Comparison of ENCODE assay signal across 1 cellular context in the genomic region with DNA sequence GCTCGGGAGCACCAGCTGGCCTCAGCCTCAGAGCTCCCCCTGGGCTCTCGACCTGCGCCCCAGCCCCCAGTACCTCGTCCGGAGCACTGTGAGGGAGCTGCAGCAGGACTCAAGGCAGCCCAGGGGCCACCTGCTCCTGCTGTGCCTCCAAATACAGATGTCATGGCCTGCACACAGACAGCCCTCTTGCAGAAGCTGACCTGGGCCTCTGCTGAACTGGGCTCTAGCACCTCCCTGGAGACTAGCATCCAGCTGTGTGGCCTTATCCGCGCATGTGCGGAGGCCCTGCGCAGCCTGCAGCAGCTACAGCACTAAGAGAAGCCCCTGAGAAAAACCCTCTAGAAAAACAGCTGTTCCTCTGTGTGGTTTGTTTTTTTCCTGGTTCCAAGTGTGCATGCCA.
TF ChIP-seq lines count a peak whose summit lies in the region.

No MANE protein-coding gene starts in this region.

TF ChIP-seq in GM23338, 12 proteins besides CTCF, POLR2A, EP300 and RAD21 (continued from another document):
- TF ChIP-seq, protein P1, sequence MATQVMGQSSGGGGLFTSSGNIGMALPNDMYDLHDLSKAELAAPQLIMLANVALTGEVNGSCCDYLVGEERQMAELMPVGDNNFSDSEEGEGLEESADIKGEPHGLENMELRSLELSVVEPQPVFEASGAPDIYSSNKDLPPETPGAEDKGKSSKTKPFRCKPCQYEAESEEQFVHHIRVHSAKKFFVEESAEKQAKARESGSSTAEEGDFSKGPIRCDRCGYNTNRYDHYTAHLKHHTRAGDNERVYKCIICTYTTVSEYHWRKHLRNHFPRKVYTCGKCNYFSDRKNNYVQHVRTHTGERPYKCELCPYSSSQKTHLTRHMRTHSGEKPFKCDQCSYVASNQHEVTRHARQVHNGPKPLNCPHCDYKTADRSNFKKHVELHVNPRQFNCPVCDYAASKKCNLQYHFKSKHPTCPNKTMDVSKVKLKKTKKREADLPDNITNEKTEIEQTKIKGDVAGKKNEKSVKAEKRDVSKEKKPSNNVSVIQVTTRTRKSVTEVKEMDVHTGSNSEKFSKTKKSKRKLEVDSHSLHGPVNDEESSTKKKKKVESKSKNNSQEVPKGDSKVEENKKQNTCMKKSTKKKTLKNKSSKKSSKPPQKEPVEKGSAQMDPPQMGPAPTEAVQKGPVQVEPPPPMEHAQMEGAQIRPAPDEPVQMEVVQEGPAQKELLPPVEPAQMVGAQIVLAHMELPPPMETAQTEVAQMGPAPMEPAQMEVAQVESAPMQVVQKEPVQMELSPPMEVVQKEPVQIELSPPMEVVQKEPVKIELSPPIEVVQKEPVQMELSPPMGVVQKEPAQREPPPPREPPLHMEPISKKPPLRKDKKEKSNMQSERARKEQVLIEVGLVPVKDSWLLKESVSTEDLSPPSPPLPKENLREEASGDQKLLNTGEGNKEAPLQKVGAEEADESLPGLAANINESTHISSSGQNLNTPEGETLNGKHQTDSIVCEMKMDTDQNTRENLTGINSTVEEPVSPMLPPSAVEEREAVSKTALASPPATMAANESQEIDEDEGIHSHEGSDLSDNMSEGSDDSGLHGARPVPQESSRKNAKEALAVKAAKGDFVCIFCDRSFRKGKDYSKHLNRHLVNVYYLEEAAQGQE (IDR thresholded peaks at IDR 0.05; ENCODE audit: unreplicated experiment), result no peak
- no peak for TF ChIP-seq STAT1 (IDR thresholded peaks at IDR 0.05; ENCODE audit: unreplicated experiment)
- TF ChIP-seq ZNF331 (CRISPR knock-in tag; IDR thresholded peaks at IDR 0.05; ENCODE audit: low read depth), result no peak
- no peak for TF ChIP-seq EZH2phosphoT487 (IDR thresholded peaks at IDR 0.05; ENCODE audit: unreplicated experiment)
- no peak for TF ChIP-seq CREB1 (CRISPR knock-in tag; IDR thresholded peaks at IDR 0.05; ENCODE audit: low read depth)
- TF ChIP-seq JUNB (IDR thresholded peaks at IDR 0.05; ENCODE audit: unreplicated experiment), result no peak
- TF ChIP-seq, protein P2, sequence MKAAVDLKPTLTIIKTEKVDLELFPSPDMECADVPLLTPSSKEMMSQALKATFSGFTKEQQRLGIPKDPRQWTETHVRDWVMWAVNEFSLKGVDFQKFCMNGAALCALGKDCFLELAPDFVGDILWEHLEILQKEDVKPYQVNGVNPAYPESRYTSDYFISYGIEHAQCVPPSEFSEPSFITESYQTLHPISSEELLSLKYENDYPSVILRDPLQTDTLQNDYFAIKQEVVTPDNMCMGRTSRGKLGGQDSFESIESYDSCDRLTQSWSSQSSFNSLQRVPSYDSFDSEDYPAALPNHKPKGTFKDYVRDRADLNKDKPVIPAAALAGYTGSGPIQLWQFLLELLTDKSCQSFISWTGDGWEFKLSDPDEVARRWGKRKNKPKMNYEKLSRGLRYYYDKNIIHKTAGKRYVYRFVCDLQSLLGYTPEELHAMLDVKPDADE (IDR thresholded peaks at IDR 0.05), result no peak
- no peak for TF ChIP-seq ZNF114 (CRISPR knock-in tag; IDR thresholded peaks at IDR 0.05)
TF ChIP-seq in GM23338: peak in this region for 0.
